ENCODE assay signal across 14 cellular contexts in the genomic region with DNA sequence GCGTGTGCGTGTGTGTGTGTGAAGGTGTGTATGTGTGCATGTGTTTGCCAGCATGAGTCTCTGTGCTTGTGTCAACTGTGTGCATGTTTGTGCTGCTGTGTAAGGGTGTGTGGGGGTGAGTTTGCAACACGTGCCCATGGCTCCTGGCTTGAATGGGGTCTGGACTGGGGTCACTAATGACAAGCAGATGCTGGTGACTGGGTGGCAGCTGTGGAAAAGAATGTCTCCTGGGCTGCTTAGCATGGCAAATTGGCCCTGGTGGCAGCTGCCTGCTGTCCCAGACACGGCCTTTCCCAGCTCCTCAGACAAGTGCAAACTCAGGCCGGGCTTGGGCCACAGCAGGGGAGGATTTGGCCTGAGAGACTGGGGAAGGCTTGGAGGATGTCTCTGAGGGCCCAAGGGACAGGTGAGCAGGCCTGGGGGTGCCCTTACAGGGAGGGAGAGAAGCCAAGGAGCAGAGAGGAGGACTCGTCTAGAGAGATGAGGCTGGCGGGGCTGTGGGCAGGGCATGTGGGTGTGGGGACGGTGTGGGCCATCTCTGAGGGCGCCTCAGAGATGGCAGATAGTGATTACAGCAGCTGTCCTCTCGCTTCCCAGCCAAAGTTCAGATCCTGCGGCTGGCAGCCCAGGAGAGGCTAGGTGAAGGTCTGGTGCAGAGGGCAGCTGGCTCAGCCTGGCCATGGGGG. TPM values are rescaled to one million over a fixed set of nuclear protein-coding genes. Genes with fewer than 3 reads are reported as not detected.
DNase-seq lines count a peak whose midpoint lies in the region; ATAC-seq, FAIRE-seq and TF ChIP-seq lines count a peak whose summit lies in the region.
"Had no signal": no experiment of that assay in that cellular context is flagged by ENCODE, and none has a peak within 500 bp of the region (broad histone marks: within the 10 kb centered on the region; RNA-seq: fewer than 3 reads in every experiment).

No MANE protein-coding gene starts in this region.

- no peak overlapping the region for H2AFZ ChIP-seq in fibroblast of lung (ENCODE audit: low read length)

- peaks cover 49% of the 10 kb centered on the region for H3K4me1 Mint-ChIP-seq in nephron
- no peaks in the 10 kb centered on the region for H3K4me1 Mint-ChIP-seq in T-cell

- H3K27me3 Mint-ChIP-seq in nephron (ENCODE audit: low read depth), result peaks cover 12% of the 10 kb centered on the region
- no peaks in the 10 kb centered on the region for H3K27me3 Mint-ChIP-seq in T-cell

- CTCF ChIA-PET in T-cell (lab: Charles Lee), result no interaction called here

- peaks cover 21% of the 10 kb centered on the region for H3K4me1 ChIP-seq in fibroblast of lung (ENCODE audit: control insufficient read depth, extremely low read depth, insufficient read depth, low read length)

- no peak overlapping the region for H3K27ac ChIP-seq in fibroblast of lung (ENCODE audit: insufficient read depth, low read length)
- H3K27ac ChIP-seq: 22Rv1 had no signal

- H3K9me3 ChIP-seq in fibroblast of lung (ENCODE audit: control insufficient read depth, insufficient read depth, low read depth, low read length), result no peaks in the 10 kb centered on the region

- no peaks in the 10 kb centered on the region for H3K36me3 Mint-ChIP-seq in nephron (ENCODE audit: low read depth)
- H3K36me3 Mint-ChIP-seq in T-cell, result no peaks in the 10 kb centered on the region

- no peak for TF ChIP-seq CTCF in fibroblast of lung (conservative IDR thresholded peaks at IDR 0.05 in 1 of 2, IDR thresholded peaks at IDR 0.05 in 1 of 2; ENCODE audit: low read depth in 1 of 2, low read length in 2 of 2)
- TF ChIP-seq CTCF in nephron (IDR thresholded peaks at IDR 0.05; ENCODE audit: unreplicated experiment in 3 of 3), result no peak

- no peaks in the 10 kb centered on the region for H3K27me3 ChIP-seq in fibroblast of lung (ENCODE audit: control insufficient read depth, insufficient read depth, low read length)

- no peaks in the 10 kb centered on the region for H3K79me2 ChIP-seq in fibroblast of lung (ENCODE audit: control insufficient read depth, insufficient read depth, low read length)

- POLR2A ChIA-PET in T-cell (lab: Charles Lee), result no interaction called here

- FAIRE-seq in urothelium cell line (lab: Jason Lieb, UNC), result peak; percentile 73

- H3K4me3 ChIP-seq in fibroblast of lung (replicated peaks in 1 of 4; ENCODE audit: control extremely low read depth in 1 of 4, insufficient read depth in 1 of 4, low read depth in 3 of 4, low read length in 4 of 4), result peak overlapping the region in 2 of 4 experiments; percentile 3 to 25

- no peaks in the 10 kb centered on the region for H4K20me1 ChIP-seq in fibroblast of lung (ENCODE audit: control insufficient read depth, extremely low read depth, insufficient read depth, low read length)

- ATAC-seq in T-cell (replicated peaks in 1 of 4), result no peak
- ATAC-seq: stimulated activated naive CD8-positive, alpha-beta T cell treated with anti-CD3 and anti-CD28 coated beads, Interleukin-15, Interleukin-2, amounts not matched to agents 100 U/mL and 50 U/mL, for 24 hours had no signal

- no peak overlapping the region for H3K9ac ChIP-seq in fibroblast of lung (ENCODE audit: insufficient read depth, low read length)

- no peaks in the 10 kb centered on the region for H3K36me3 ChIP-seq in fibroblast of lung (ENCODE audit: control insufficient read depth, insufficient read depth, low read length)

- H3K4me3 Mint-ChIP-seq in nephron, result peak overlapping the region in 2 of 3 experiments; percentile 2 to 77
- H3K4me3 Mint-ChIP-seq in T-cell, result no peak overlapping the region

- H3K4me2 ChIP-seq in fibroblast of lung (ENCODE audit: extremely low read depth, insufficient read depth, low read length), result peak overlapping the region; percentile 54

- DNase-seq in DMS 273 (lab: John Stamatoyannopoulos, UW; ENCODE audit: unreplicated experiment) (peak; percentile 72), DMS 273 treated with DMSO at 0.1 percent for 48 hours (lab: John Stamatoyannopoulos, UW) (no peak), fibroblast of lung (ENCODE audit: low read depth in 2 of 2) (no peak), urothelium cell line (ENCODE audit: low spot score) (no peak), T-cell (no peak), iPS-NIHi11 (ENCODE audit: low spot score) (no peak)
- no peak for DNase-seq in stimulated activated CD4-positive, alpha-beta T cell treated with anti-CD3 and anti-CD28 coated beads, Interleukin-15, amount 100 ng/mL, for 24 hours
- DNase-seq: activated CD4-positive, CD25-positive, alpha-beta regulatory T cell; activated T-cell treated with anti-CD3 and anti-CD28 coated beads, Interleukin-2, amount 50 U/mL, for 1 hour; COR-L47; stimulated activated CD4-positive, alpha-beta T cell treated with anti-CD3 and anti-CD28 coated beads, Interleukin-4, amount 100 ng/mL, for 1 hour; stimulated activated naive CD8-positive, alpha-beta T cell treated with anti-CD3 and anti-CD28 coated beads, Interleukin-15, Interleukin-2, amounts not matched to agents 100 U/mL and 50 U/mL, for 24 hours had no signal

- no peaks in the 10 kb centered on the region for H3K9me3 Mint-ChIP-seq in nephron
- no peaks in the 10 kb centered on the region for H3K9me3 Mint-ChIP-seq in T-cell

- H3K27ac Mint-ChIP-seq in nephron, result peak overlapping the region; percentile 34 to 84 (median 67)
- no peak overlapping the region for H3K27ac Mint-ChIP-seq in T-cell

RNA-seq across cellular contexts. Expression of gene AQP1, which starts 1.5 kb away (rescaled TPM):
- total RNA-seq in fibroblast of lung, result 10.8 and 44.6 TPM in 2 replicates
- polyA plus RNA-seq in fibroblast of lung, result 13.0 and 43.2 TPM in 2 replicates
- polyA plus RNA-seq in fibroblast of lung (2012), result 15.4 and 47.6 TPM in 2 replicates
- 26.4 and 109 TPM in 2 replicates for polyA minus RNA-seq in fibroblast of lung (ENCODE audit: low replicate concordance)
- total RNA-seq in T-cell, result 1 to 10 TPM in 2 of 5 donors, under 1 TPM in 3; 0.13 to 1.9 (median 0.79) TPM

RNA-seq across cellular contexts. Expression of gene GHRHR, which starts 50.6 kb away (rescaled TPM):
- not detected in 2 replicates for total RNA-seq in fibroblast of lung
- polyA plus RNA-seq in fibroblast of lung, result not detected in 2 replicates
- polyA plus RNA-seq in fibroblast of lung (2012), result not detected in 2 replicates
- not detected in 2 replicates for polyA minus RNA-seq in fibroblast of lung (ENCODE audit: low replicate concordance)
- total RNA-seq in T-cell, result not detected

Comparison
In these comparisons a context has a peak if more than half of its experiments do, and no peak if none do; other contexts are left out.
1. H3K27ac Mint-ChIP-seq: peak in nephron (3 of 3); none in T-cell (0 of 2).
2. H3K4me3 Mint-ChIP-seq: peak in nephron (2 of 3); none in T-cell (0 of 3).